In the genomic region with DNA sequence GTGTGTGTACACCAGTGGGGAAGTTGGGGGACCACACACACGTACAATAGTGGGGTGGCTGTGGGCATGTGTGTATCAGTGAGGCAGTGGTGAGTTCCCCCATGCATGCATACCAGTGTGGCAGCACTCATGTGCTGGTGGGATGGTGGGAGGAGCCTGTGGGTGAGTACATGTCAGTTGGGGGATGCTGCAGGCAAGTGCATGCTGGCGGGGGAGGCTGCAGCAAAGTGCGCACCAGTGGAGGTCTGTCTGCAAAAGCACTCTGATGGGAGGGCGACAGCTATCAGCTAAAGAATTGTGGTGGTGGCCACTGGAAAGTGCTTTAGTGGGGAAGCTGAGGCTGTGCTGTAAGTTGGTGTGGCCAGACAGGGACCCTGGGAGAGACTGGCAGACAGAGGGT, we compare ENCODE assay signal across 15 cellular contexts.
A peak's percentile ranks its signal among the peaks of the same experiment; 100 is the strongest.
DNase-seq lines count a peak whose midpoint lies in the region; ATAC-seq and TF ChIP-seq lines count a peak whose summit lies in the region.
"Had no signal": no experiment of that assay in that cellular context is flagged by ENCODE, and none has a peak within 500 bp of the region (broad histone marks: within the 10 kb centered on the region; RNA-seq: fewer than 3 reads in every experiment).

No MANE protein-coding gene starts in this region.

- H3K14ac ChIP-seq in neuronal stem cell (ENCODE audit: low read length): peak overlapping the region; percentile 100

- H3K36me3 ChIP-seq in neuronal stem cell (replicated peaks in 1 of 2; ENCODE audit: control insufficient read depth in 2 of 2, insufficient read depth in 2 of 2, low read length in 2 of 2): no peaks in the 10 kb centered on the region
- H3K36me3 ChIP-seq in upper lobe of right lung: no peaks in the 10 kb centered on the region
- H3K36me3 ChIP-seq: BLaER1 had no signal

- H3K4me3 ChIP-seq in neuronal stem cell (ENCODE audit: low read length in 2 of 2): no peak overlapping the region
- no peak overlapping the region for H3K4me3 ChIP-seq in upper lobe of right lung
- H3K4me3 ChIP-seq: BLaER1 had no signal

- H3K27me3 Mint-ChIP-seq in natural killer cell treated with Interleukin-12 subunit alpha and Interleukin-12 subunit beta and Interleukin-15 and Interleukin-18, amount 100 ng/mL, for 72 hours: peaks cover 7 to 12% of the 10 kb centered on the region in 2 donors
- no peaks in the 10 kb centered on the region for H3K27me3 Mint-ChIP-seq in natural killer cell (ENCODE audit: low read depth in 2 of 2)
- H3K27me3 Mint-ChIP-seq: IgD-negative memory B cell had no signal

- peak overlapping the region; percentile 99 for H4K8ac ChIP-seq in neuronal stem cell (ENCODE audit: low read depth, low read length)

- H3K4ac ChIP-seq in neuronal stem cell (ENCODE audit: low read length): no peak overlapping the region

- peaks cover 3% of the 10 kb centered on the region for H3K79me1 ChIP-seq in neuronal stem cell (ENCODE audit: low read depth, low read length)

- H3K9me3 ChIP-seq in neuronal stem cell (replicated peaks in 1 of 2; ENCODE audit: control insufficient read depth in 2 of 2, insufficient read depth in 1 of 2, low read depth in 1 of 2, low read length in 2 of 2): peaks cover 0 to 4% of the 10 kb centered on the region in 2 donors
- H3K9me3 ChIP-seq in upper lobe of right lung: no peaks in the 10 kb centered on the region
- H3K9me3 ChIP-seq: BLaER1 had no signal

- no peaks in the 10 kb centered on the region for H3K9me3 Mint-ChIP-seq in natural killer cell treated with Interleukin-12 subunit alpha and Interleukin-12 subunit beta and Interleukin-15 and Interleukin-18, amount 100 ng/mL, for 72 hours
- no peaks in the 10 kb centered on the region for H3K9me3 Mint-ChIP-seq in natural killer cell
- H3K9me3 Mint-ChIP-seq: IgD-negative memory B cell had no signal

- no peak for DNase-seq in natural killer cell treated with Interleukin-12 subunit alpha and Interleukin-12 subunit beta and Interleukin-15 and Interleukin-18, amount 100 ng/mL, for 72 hours (ENCODE audit: low spot score)
- DNase-seq in natural killer cell: no peak
- DNase-seq in neuronal stem cell (ENCODE audit: low spot score): no peak
- no peak for DNase-seq in upper lobe of right lung
- no peak for DNase-seq in SHP77 treated with DMSO at 0.1 percent for 48 hours (lab: John Stamatoyannopoulos, UW)
- DNase-seq in HK-2 (ENCODE audit: unreplicated experiment): no peak
- DNase-seq: AML-193; CD8-positive, alpha-beta memory T cell; DMS53; GF-D8 had no signal

- peaks cover 0 to 5% of the 10 kb centered on the region in 2 donors for H3K4me1 Mint-ChIP-seq in natural killer cell treated with Interleukin-12 subunit alpha and Interleukin-12 subunit beta and Interleukin-15 and Interleukin-18, amount 100 ng/mL, for 72 hours (ENCODE audit: low read depth in 2 of 2)
- no peaks in the 10 kb centered on the region for H3K4me1 Mint-ChIP-seq in natural killer cell
- H3K4me1 Mint-ChIP-seq: CD8-positive, alpha-beta memory T cell; IgD-negative memory B cell had no signal

- no CpG with 5 or more reads among the region's 4 CpGs for WGBS in neuronal stem cell (ENCODE audit: extremely low coverage in 2 of 2, insufficient read length in 2 of 2, insufficient replicate concordance in 1 of 2), 2 donors

- H2BK12ac ChIP-seq in neuronal stem cell (ENCODE audit: low read length): no peak overlapping the region

- H3K27ac Mint-ChIP-seq in natural killer cell treated with Interleukin-12 subunit alpha and Interleukin-12 subunit beta and Interleukin-15 and Interleukin-18, amount 100 ng/mL, for 72 hours: no peak overlapping the region
- H3K27ac Mint-ChIP-seq in natural killer cell: no peak overlapping the region
- H3K27ac Mint-ChIP-seq: CD8-positive, alpha-beta memory T cell; IgD-negative memory B cell had no signal

- H3K27me3 ChIP-seq in neuronal stem cell (ENCODE audit: control insufficient read depth in 3 of 3, insufficient read depth in 3 of 3, low read depth in 1 of 3, low read length in 3 of 3) (no peaks in the 10 kb centered on the region), upper lobe of right lung (no peaks in the 10 kb centered on the region)
- H3K27me3 ChIP-seq: BLaER1 had no signal

- H3K36me3 Mint-ChIP-seq in natural killer cell treated with Interleukin-12 subunit alpha and Interleukin-12 subunit beta and Interleukin-15 and Interleukin-18, amount 100 ng/mL, for 72 hours: no peaks in the 10 kb centered on the region
- H3K36me3 Mint-ChIP-seq in natural killer cell: no peaks in the 10 kb centered on the region
- H3K36me3 Mint-ChIP-seq: IgD-negative memory B cell had no signal

- TF ChIP-seq CTCF in natural killer cell (IDR thresholded peaks at IDR 0.05) (no peak), upper lobe of right lung (IDR thresholded peaks at IDR 0.05) (no peak)

- no peak overlapping the region for H2BK15ac ChIP-seq in neuronal stem cell (ENCODE audit: low read length)

- no peak overlapping the region for H3K27ac ChIP-seq in neuronal stem cell (replicated peaks; ENCODE audit: low read length)
- no peak overlapping the region for H3K27ac ChIP-seq in upper lobe of right lung
- H3K27ac ChIP-seq: 22Rv1, BLaER1 had no signal

- peak; percentile 20 to 27 for ATAC-seq in natural killer cell treated with Interleukin-12 subunit alpha and Interleukin-12 subunit beta and Interleukin-15 and Interleukin-18, amount 100 ng/mL, for 72 hours
- ATAC-seq in natural killer cell (no peak), upper lobe of right lung (peak; percentile 35), HG02981 (IDR thresholded peaks at IDR 0.05; ENCODE audit: unreplicated experiment) (no peak)
- ATAC-seq: HCT116 had no signal

- no peak overlapping the region for H4K91ac ChIP-seq in neuronal stem cell (ENCODE audit: low read depth, low read length, poor library complexity)

- no peak overlapping the region for H2BK120ac ChIP-seq in neuronal stem cell (ENCODE audit: low read depth, low read length)

- H2AK5ac ChIP-seq in neuronal stem cell (ENCODE audit: low read depth, low read length): peak overlapping the region; percentile 86

- no peak overlapping the region for H2AFZ ChIP-seq in neuronal stem cell (ENCODE audit: low read length)

- intact Hi-C loops in natural killer cell (cut with micrococcal nuclease): no loop called here
- intact Hi-C loops in upper lobe of right lung (cut with DNase I): no loop called here

- H2BK5ac ChIP-seq in neuronal stem cell (ENCODE audit: low read length): peak overlapping the region; percentile 20

- peak overlapping the region; percentile 96 for H3K23ac ChIP-seq in neuronal stem cell (ENCODE audit: low read depth, low read length, poor library complexity)

- peaks cover 0 to 2% of the 10 kb centered on the region in 2 donors for H3K4me1 ChIP-seq in neuronal stem cell (ENCODE audit: control insufficient read depth in 2 of 2, insufficient read depth in 1 of 2, low read depth in 1 of 2, low read length in 2 of 2)
- H3K4me1 ChIP-seq in upper lobe of right lung: no peaks in the 10 kb centered on the region
- H3K4me1 ChIP-seq: BLaER1 had no signal

- H3K9ac ChIP-seq in neuronal stem cell (ENCODE audit: low read depth, low read length, poor library complexity): peak overlapping the region; percentile 57
- H3K9ac ChIP-seq: BLaER1 had no signal

- peak overlapping the region; percentile 74 for H3K18ac ChIP-seq in neuronal stem cell (ENCODE audit: low read length)

- no peak overlapping the region for H3K4me3 Mint-ChIP-seq in natural killer cell treated with Interleukin-12 subunit alpha and Interleukin-12 subunit beta and Interleukin-15 and Interleukin-18, amount 100 ng/mL, for 72 hours
- H3K4me3 Mint-ChIP-seq in natural killer cell: no peak overlapping the region
- H3K4me3 Mint-ChIP-seq: CD8-positive, alpha-beta memory T cell; IgD-negative memory B cell had no signal

- H3K4me2 ChIP-seq in neuronal stem cell (ENCODE audit: insufficient read depth, low read length, poor library complexity, severe bottlenecking): no peak overlapping the region
- H3K4me2 ChIP-seq: BLaER1 had no signal

Comparison
In these comparisons a context has a peak if more than half of its experiments do, and no peak if none do; other contexts are left out.
1. ATAC-seq: peak in natural killer cell treated with Interleukin-12 subunit alpha and Interleukin-12 subunit beta and Interleukin-15 and Interleukin-18, amount 100 ng/mL, for 72 hours (2 of 2) and upper lobe of right lung (single experiment); none in natural killer cell (0 of 3) and HG02981 (single experiment).